2 cellular contexts compared by ENCODE assay signal in the genomic region with DNA sequence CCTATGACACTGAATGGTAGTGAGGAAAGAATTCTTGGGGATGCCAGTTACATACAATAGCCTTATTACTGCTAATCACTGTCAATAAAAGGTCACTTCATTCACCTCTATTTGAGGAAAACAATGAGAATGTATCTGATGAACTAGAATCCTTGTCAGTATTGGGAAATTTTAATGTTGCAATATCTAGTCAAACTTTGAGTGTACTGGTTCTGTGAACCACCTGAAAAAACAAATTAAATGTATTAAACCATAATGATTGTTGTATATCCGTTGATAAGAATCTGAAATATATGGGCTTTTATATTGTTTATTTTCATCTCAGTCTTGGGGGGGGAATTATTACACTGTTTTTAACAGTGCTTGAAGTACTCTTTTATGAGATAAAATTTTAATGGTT.
TF ChIP-seq lines count a peak whose summit lies in the region.

No MANE protein-coding gene starts in this region.

TF ChIP-seq in GM12891, 5 proteins besides CTCF, POLR2A, EP300 and RAD21:
- TF ChIP-seq POLR2AphosphoS5 (IDR thresholded peaks at IDR 0.05; ENCODE audit: low read depth, low read length) (no peak), PAX5 (IDR thresholded peaks at IDR 0.05; ENCODE audit: insufficient read depth, low read length, severe bottlenecking) (no peak), TAF1 (IDR thresholded peaks at IDR 0.05; ENCODE audit: low read depth, low read length) (no peak), SPI1 (IDR thresholded peaks at IDR 0.05; ENCODE audit: low read depth, low read length) (no peak), POU2F2 (IDR thresholded peaks at IDR 0.05; ENCODE audit: low read depth, low read length) (no peak)
TF ChIP-seq in GM12891: peak in this region for 0.

TF ChIP-seq in K562, 482 proteins besides CTCF, POLR2A, EP300 and RAD21:
- TF ChIP-seq CEBPG (CRISPR knock-in tag; IDR thresholded peaks at IDR 0.05) (no peak), CEBPG (tag; conservative IDR thresholded peaks at IDR 0.05 in 1 of 2, IDR thresholded peaks at IDR 0.05 in 1 of 2) (peak; percentile 37 to 57; a peak in 2 of 4 replicates), POLR2AphosphoS5 (IDR thresholded peaks at IDR 0.05; ENCODE audit: control insufficient read depth, insufficient read depth, low read depth, low read length) (0 out of 2 replicates have a peak, but pooled peaks have one; percentile 13), ZBTB1 (CRISPR knock-in tag; IDR thresholded peaks at IDR 0.05; ENCODE audit: borderline replicate concordance, low read depth) (no peak), CEBPB (tag; IDR thresholded peaks at IDR 0.05) (peak; percentile 65)
- TF ChIP-seq, protein P1, sequence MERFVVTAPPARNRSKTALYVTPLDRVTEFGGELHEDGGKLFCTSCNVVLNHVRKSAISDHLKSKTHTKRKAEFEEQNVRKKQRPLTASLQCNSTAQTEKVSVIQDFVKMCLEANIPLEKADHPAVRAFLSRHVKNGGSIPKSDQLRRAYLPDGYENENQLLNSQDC (CRISPR knock-in tag; IDR thresholded peaks at IDR 0.05): 0 out of 2 replicates have a peak, but pooled peaks have one; percentile 25
